In genomic region chrX:154489182-154489581, GRCh38 we compare ENCODE assay signal across 9 cellular contexts. TPM values are rescaled to one million over a fixed set of nuclear protein-coding genes. Genes with fewer than 3 reads are reported as not detected.
DNase-seq lines count a peak whose midpoint lies in the region; ATAC-seq, FAIRE-seq and TF ChIP-seq lines count a peak whose summit lies in the region.
"Had no signal": no experiment of that assay in that cellular context is flagged by ENCODE, and none has a peak within 500 bp of the region (broad histone marks: within the 10 kb centered on the region; RNA-seq: fewer than 3 reads in every experiment).

No MANE protein-coding gene starts in this region.

- peak overlapping the region in 1 of 3 experiments; percentile 92 for H3K27ac Mint-ChIP-seq in nephron

- peaks cover 11% of the 10 kb centered on the region for H3K4me1 Mint-ChIP-seq in nephron

- H3K9me3 ChIP-seq in AG04450 (ENCODE audit: control insufficient read depth, insufficient read depth, low read length): no peaks in the 10 kb centered on the region
- no peaks in the 10 kb centered on the region for H3K9me3 ChIP-seq in mammary epithelial cell (replicated peaks; ENCODE audit: insufficient read depth, low read length)

- TF ChIP-seq CTCF in AG04450 (IDR thresholded peaks at IDR 0.05; ENCODE audit: low read depth, low read length) (no peak), HFF-Myc (IDR thresholded peaks at IDR 0.05; ENCODE audit: low read depth, low read length, missing control alignments) (no peak), mammary epithelial cell (conservative IDR thresholded peaks at IDR 0.05 in 1 of 2, IDR thresholded peaks at IDR 0.05 in 1 of 2; ENCODE audit: extremely low read depth in 1 of 2, insufficient read depth in 1 of 2, low read depth in 1 of 2, low read length in 2 of 2) (no peak), nephron (IDR thresholded peaks at IDR 0.05; ENCODE audit: unreplicated experiment in 3 of 3) (no peak), D721Med (IDR thresholded peaks at IDR 0.05; ENCODE audit: insufficient read depth, missing control alignments) (no peak)

- H2AFZ ChIP-seq in mammary epithelial cell (ENCODE audit: low read depth, low read length): no peak overlapping the region

- DNase-seq in AG04450 (ENCODE audit: low read depth, low spot score): no peak
- no peak for DNase-seq in HFF-Myc (ENCODE audit: extremely low read depth, low read depth)
- no peak for DNase-seq in mammary epithelial cell
- no peak for DNase-seq in D721Med (ENCODE audit: insufficient read length, low spot score)
- no peak for DNase-seq in GOT3 (lab: John Stamatoyannopoulos, UW)
- DNase-seq in NCI-H1105 treated with DMSO at 0.1 percent for 48 hours (lab: John Stamatoyannopoulos, UW): no peak

- dilution Hi-C loops in mammary epithelial cell (cut with HindIII; ENCODE audit: low sequenced_read_pairs): no loop called here

- H3K4me3 ChIP-seq in AG04450 (ENCODE audit: low read depth, low read length): peak overlapping the region; percentile 63
- peak overlapping the region; percentile 50 for H3K4me3 ChIP-seq in HFF-Myc (replicated peaks; ENCODE audit: low read depth, low read length)
- peak overlapping the region in 2 of 3 experiments; percentile 56 to 62 for H3K4me3 ChIP-seq in mammary epithelial cell (replicated peaks in 1 of 3; ENCODE audit: insufficient read depth in 1 of 3, low read depth in 2 of 3, low read length in 3 of 3)

- peaks cover 13% of the 10 kb centered on the region for H3K9me3 Mint-ChIP-seq in nephron

- CTCF ChIA-PET in AG04450 (lab: Charles Lee): no interaction called here
- CTCF ChIA-PET in mammary epithelial cell (lab: Charles Lee; ENCODE audit: low non-redundant PET): no interaction called here

- POLR2A ChIA-PET in AG04450 (lab: Yijun Ruan, JAX): interaction anchor here (1.8 to 2.2 kb wide), 2 partner anchors 11 to 27 kb away, joined by 11 to 12 read pairs; partner anchors contain the start of genes FAM3A and LAGE3

- peak overlapping the region; percentile 87 to 95 (median 88) for H3K4me3 Mint-ChIP-seq in nephron

- H3K27ac ChIP-seq in AG04450 (ENCODE audit: low read depth, low read length) (no peak overlapping the region), mammary epithelial cell (ENCODE audit: insufficient read depth, low read depth, low read length) (no peak overlapping the region)

- no TSS peak for BruUV-seq in mammary epithelial cell (replicated peaks; lab: Mats Ljungman, UMichigan)

- WGBS in mammary epithelial cell (ENCODE audit: low coverage, missing lambda C conversion rate): 79% methylated on average over 4 of the region's 4 CpGs

- H3K36me3 ChIP-seq in mammary epithelial cell (ENCODE audit: insufficient read depth, low read length): no peaks in the 10 kb centered on the region

- peaks cover 7% of the 10 kb centered on the region for H3K4me1 ChIP-seq in mammary epithelial cell (ENCODE audit: insufficient read depth, low read length)

- H3K36me3 Mint-ChIP-seq in nephron (ENCODE audit: low read depth): peaks cover 6% of the 10 kb centered on the region

- ATAC-seq in GM18867 (IDR thresholded peaks at IDR 0.05; ENCODE audit: unreplicated experiment): no peak

- H4K20me1 ChIP-seq in mammary epithelial cell (ENCODE audit: insufficient read depth, low read length): no peaks in the 10 kb centered on the region

- no peaks in the 10 kb centered on the region for H3K27me3 ChIP-seq in AG04450 (ENCODE audit: control insufficient read depth, insufficient read depth, low read length)
- no peaks in the 10 kb centered on the region for H3K27me3 ChIP-seq in mammary epithelial cell (ENCODE audit: insufficient read depth, low read length)

- peak overlapping the region; percentile 67 for H3K4me2 ChIP-seq in mammary epithelial cell (ENCODE audit: insufficient read depth, low read depth, low read length)

- no peak overlapping the region for H3K9ac ChIP-seq in mammary epithelial cell (ENCODE audit: insufficient read depth, low read length)

- no peak for FAIRE-seq in D721Med (lab: Jason Lieb, UNC)
- FAIRE-seq: kidney had no signal

- intact Hi-C loops in mammary epithelial cell (cut with micrococcal nuclease): no loop called here

- in situ Hi-C loops in mammary epithelial cell (cut with MboI; ENCODE audit: low sequenced_read_pairs in 2 of 2): no loop called here

- peaks cover 34% of the 10 kb centered on the region for H3K79me2 ChIP-seq in mammary epithelial cell (ENCODE audit: insufficient read depth, low read length)

- no peaks in the 10 kb centered on the region for H3K27me3 Mint-ChIP-seq in nephron (ENCODE audit: low read depth)

RNA-seq across cellular contexts. Expression of gene SLC10A3, which starts 1.2 kb away (rescaled TPM):
- polyA plus RNA-seq in AG04450 (2011; rRNA removed) (10.1 and 13.8 TPM in 2 replicates), mammary epithelial cell (29.3 TPM)
- polyA minus RNA-seq in AG04450 (2011; rRNA and poly(A)+ RNA removed): 9.7 and 17.6 TPM in 2 replicates
- total RNA-seq in mammary epithelial cell: 10 to 100 TPM; 27.2 to 29.6 TPM
- 20.1 TPM for polyA minus RNA-seq in mammary epithelial cell

RNA-seq across cellular contexts. Expression of gene UBL4A, which starts 2.8 kb away (rescaled TPM):
- 17.4 and 20.5 TPM in 2 replicates for polyA plus RNA-seq in AG04450 (2011; rRNA removed)
- 18.5 and 25.3 TPM in 2 replicates for polyA minus RNA-seq in AG04450 (2011; rRNA and poly(A)+ RNA removed)
- 10 to 100 TPM; 30.5 to 33.2 TPM for total RNA-seq in mammary epithelial cell
- 36.6 TPM for polyA plus RNA-seq in mammary epithelial cell
- polyA minus RNA-seq in mammary epithelial cell: 21.6 TPM

RNA-seq across cellular contexts. Expression of gene LAGE3, which starts 10.1 kb away (rescaled TPM):
- polyA plus RNA-seq in AG04450 (2011; rRNA removed) (9.3 and 13.2 TPM in 2 replicates), mammary epithelial cell (7.3 TPM)
- 5.0 and 5.7 TPM in 2 replicates for polyA minus RNA-seq in AG04450 (2011; rRNA and poly(A)+ RNA removed)
- 1 to 10 TPM; 5.3 to 6.5 TPM for total RNA-seq in mammary epithelial cell
- polyA minus RNA-seq in mammary epithelial cell: not detected

RNA-seq across cellular contexts. Expression of gene FAM3A, which starts 26.9 kb away (rescaled TPM):
- polyA plus RNA-seq in AG04450 (2011; rRNA removed): 15.5 and 19.5 TPM in 2 replicates
- polyA minus RNA-seq in AG04450 (2011; rRNA and poly(A)+ RNA removed): 10.0 and 11.9 TPM in 2 replicates
- total RNA-seq in mammary epithelial cell: 10 to 100 TPM; 24.3 to 41.4 TPM
- 29.2 TPM for polyA plus RNA-seq in mammary epithelial cell
- polyA minus RNA-seq in mammary epithelial cell: 9.1 TPM

RNA-seq across cellular contexts. Expression of gene PLXNA3, which starts 31.1 kb away (rescaled TPM):
- polyA plus RNA-seq in AG04450 (2011; rRNA removed): 20.5 and 28.1 TPM in 2 replicates
- polyA minus RNA-seq in AG04450 (2011; rRNA and poly(A)+ RNA removed): 49.2 and 82.6 TPM in 2 replicates
- total RNA-seq in mammary epithelial cell: 10 to 100 TPM; 21.2 to 56.9 TPM
- polyA plus RNA-seq in mammary epithelial cell: 29.4 TPM
- 55.2 TPM for polyA minus RNA-seq in mammary epithelial cell
